ENCODE assay signal across 1 cellular context in the genomic region with DNA sequence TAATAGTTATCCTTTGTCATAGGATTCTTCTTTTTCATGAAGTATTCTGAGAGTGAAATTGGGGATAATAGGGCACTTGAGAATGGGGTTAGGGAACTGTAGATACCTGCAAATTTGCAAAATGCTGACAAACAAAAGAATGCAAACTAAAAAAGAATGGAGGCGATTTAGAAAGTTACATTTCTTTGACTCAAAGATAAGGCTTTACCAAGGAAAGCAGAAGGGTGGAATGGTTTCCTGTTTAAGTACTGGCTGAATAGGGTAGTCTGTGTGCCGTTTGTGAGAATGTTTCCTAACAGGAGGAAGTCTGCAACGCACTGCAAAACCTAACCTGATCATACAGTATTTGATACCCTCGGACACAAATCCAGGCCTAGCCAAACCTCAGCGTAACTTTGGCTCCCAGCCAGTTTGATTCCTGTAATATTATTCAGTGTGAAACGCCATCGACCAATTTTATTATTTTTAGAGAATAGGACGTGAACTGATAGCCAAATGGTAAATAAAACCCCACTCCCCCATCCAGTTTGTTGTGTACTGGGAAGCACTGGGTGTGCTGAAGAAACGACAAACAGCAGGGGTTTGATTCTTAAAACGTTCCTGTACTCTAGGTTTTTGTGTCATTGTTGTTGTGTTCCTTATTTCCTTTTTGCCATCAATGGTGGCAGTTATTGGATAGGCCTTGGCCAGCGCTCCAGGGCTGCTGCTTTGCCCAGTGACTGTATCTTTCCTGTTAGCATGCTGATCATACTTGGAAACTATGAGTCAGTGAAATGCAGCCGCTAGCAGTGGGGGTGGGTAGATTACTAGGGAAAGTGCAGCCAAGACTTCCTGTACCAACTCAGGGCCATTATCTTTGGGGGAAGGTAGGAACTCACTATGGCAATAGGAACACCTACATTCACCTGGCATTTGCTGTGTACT.
TF ChIP-seq lines count a peak whose summit lies in the region.

No MANE protein-coding gene starts in this region.

TF ChIP-seq in A549, 52 proteins besides CTCF, POLR2A, EP300 and RAD21 (continued from another document):
- TF ChIP-seq, protein P1, sequence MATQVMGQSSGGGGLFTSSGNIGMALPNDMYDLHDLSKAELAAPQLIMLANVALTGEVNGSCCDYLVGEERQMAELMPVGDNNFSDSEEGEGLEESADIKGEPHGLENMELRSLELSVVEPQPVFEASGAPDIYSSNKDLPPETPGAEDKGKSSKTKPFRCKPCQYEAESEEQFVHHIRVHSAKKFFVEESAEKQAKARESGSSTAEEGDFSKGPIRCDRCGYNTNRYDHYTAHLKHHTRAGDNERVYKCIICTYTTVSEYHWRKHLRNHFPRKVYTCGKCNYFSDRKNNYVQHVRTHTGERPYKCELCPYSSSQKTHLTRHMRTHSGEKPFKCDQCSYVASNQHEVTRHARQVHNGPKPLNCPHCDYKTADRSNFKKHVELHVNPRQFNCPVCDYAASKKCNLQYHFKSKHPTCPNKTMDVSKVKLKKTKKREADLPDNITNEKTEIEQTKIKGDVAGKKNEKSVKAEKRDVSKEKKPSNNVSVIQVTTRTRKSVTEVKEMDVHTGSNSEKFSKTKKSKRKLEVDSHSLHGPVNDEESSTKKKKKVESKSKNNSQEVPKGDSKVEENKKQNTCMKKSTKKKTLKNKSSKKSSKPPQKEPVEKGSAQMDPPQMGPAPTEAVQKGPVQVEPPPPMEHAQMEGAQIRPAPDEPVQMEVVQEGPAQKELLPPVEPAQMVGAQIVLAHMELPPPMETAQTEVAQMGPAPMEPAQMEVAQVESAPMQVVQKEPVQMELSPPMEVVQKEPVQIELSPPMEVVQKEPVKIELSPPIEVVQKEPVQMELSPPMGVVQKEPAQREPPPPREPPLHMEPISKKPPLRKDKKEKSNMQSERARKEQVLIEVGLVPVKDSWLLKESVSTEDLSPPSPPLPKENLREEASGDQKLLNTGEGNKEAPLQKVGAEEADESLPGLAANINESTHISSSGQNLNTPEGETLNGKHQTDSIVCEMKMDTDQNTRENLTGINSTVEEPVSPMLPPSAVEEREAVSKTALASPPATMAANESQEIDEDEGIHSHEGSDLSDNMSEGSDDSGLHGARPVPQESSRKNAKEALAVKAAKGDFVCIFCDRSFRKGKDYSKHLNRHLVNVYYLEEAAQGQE (IDR thresholded peaks at IDR 0.05) = no peak
- TF ChIP-seq CHD2 (IDR thresholded peaks at IDR 0.05; ENCODE audit: low read length, partially characterized antibody) (no peak), GATA3 (IDR thresholded peaks at IDR 0.05; ENCODE audit: borderline replicate concordance) (peak; percentile 67; the same call in 1 of the 2 replicates), TFCP2L1 (CRISPR knock-in tag; IDR thresholded peaks at IDR 0.05) (no peak), ZNF302 (CRISPR knock-in tag; IDR thresholded peaks at IDR 0.05) (no peak), RARB (CRISPR knock-in tag; IDR thresholded peaks at IDR 0.05) (no peak), ZSCAN20 (CRISPR knock-in tag; IDR thresholded peaks at IDR 0.05) (no peak), NPAS2 (CRISPR knock-in tag; IDR thresholded peaks at IDR 0.05; ENCODE audit: borderline replicate concordance) (no peak), MAFK (IDR thresholded peaks at IDR 0.05; ENCODE audit: partially characterized antibody) (peak; percentile 74), NFE2L2 (conservative IDR thresholded peaks at IDR 0.05; ENCODE audit: low read length) (peak; percentile 60; the same call in 1 of the 2 replicates), PHF8 (IDR thresholded peaks at IDR 0.05; ENCODE audit: borderline replicate concordance, low read depth) (no peak), JUN (IDR thresholded peaks at IDR 0.05) (peak in 1 of 2 experiments; percentile 71; a peak in 2 of 5 replicates), KDM1A (IDR thresholded peaks at IDR 0.05; ENCODE audit: low read depth) (no peak), NR3C1 (IDR thresholded peaks at IDR 0.05) (no peak), EHF (CRISPR knock-in tag; IDR thresholded peaks at IDR 0.05) (0 out of 2 replicates have a peak, but pooled peaks have one; percentile 65)
- TF ChIP-seq, protein P2, sequence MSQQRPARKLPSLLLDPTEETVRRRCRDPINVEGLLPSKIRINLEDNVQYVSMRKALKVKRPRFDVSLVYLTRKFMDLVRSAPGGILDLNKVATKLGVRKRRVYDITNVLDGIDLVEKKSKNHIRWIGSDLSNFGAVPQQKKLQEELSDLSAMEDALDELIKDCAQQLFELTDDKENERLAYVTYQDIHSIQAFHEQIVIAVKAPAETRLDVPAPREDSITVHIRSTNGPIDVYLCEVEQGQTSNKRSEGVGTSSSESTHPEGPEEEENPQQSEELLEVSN (IDR thresholded peaks at IDR 0.05; ENCODE audit: borderline replicate concordance, low read depth) = peak; percentile 63; the same call in 1 of the 2 replicates
- TF ChIP-seq, protein P3, sequence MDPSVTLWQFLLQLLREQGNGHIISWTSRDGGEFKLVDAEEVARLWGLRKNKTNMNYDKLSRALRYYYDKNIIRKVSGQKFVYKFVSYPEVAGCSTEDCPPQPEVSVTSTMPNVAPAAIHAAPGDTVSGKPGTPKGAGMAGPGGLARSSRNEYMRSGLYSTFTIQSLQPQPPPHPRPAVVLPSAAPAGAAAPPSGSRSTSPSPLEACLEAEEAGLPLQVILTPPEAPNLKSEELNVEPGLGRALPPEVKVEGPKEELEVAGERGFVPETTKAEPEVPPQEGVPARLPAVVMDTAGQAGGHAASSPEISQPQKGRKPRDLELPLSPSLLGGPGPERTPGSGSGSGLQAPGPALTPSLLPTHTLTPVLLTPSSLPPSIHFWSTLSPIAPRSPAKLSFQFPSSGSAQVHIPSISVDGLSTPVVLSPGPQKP (IDR thresholded peaks at IDR 0.05; ENCODE audit: low read depth, low read length) = no peak
